ENCODE assay signal across 1 cellular context in the genomic region with DNA sequence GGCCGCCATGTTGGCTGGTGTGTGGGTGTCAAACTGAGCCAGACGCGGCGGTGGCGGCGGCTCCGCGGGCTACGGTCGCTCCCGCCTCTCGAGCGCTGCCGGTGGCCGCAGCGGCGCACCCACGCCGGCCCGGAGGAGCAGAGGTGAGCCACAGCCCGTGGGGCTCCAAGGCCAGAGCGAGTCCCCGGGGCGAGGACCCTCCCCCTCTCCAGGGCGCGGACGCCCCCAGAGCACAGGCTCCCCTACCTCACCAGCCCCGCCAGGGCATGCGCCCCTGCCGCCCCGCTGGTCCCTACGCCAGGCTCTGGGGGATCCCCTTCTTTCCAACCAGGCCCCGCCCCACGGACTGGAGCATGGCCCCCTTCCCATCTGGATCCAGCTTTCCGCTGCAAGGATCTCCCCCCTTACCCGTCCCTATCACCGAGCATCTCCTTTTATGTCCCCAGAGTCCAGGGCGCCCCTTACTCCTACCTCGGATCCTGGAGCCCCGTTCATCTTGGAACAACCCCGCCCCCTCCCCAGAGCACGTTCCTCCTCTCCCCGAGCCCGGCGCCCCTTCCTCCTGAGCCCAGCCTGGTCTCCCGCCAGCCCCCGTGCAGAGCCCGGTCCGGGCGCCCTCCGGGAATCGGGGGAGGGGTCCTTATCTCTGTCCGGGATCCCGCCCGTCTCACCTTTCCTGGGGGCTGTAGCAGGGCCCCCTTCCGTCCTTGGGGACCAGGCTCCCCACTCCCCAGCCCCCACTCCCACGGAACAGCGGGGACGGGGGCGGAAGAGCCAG.
TF ChIP-seq lines count a peak whose summit lies in the region.

No MANE protein-coding gene starts in this region.

TF ChIP-seq in HepG2, 621 proteins besides CTCF, POLR2A, EP300 and RAD21 (continued from another document and continues in another):
- TF ChIP-seq TERF1 (CRISPR knock-in tag; IDR thresholded peaks at IDR 0.05) = no peak
- TF ChIP-seq NKX3-1 (CRISPR knock-in tag; IDR thresholded peaks at IDR 0.05) = no peak
- no peak for TF ChIP-seq ZNF878 (CRISPR knock-in tag; IDR thresholded peaks at IDR 0.05)
- no peak for TF ChIP-seq ZNF232 (CRISPR knock-in tag; IDR thresholded peaks at IDR 0.05; ENCODE audit: borderline replicate concordance)
- TF ChIP-seq ZNF572 (CRISPR knock-in tag; IDR thresholded peaks at IDR 0.05) = no peak
- no peak for TF ChIP-seq RBM39 (IDR thresholded peaks at IDR 0.05; ENCODE audit: low read depth, low read length, poor library complexity, severe bottlenecking)
- no peak for TF ChIP-seq U2AF1 (optimal IDR thresholded peaks at IDR 0.05; ENCODE audit: low read depth, low read length)
- TF ChIP-seq ZNF292 (CRISPR knock-in tag; IDR thresholded peaks at IDR 0.05; ENCODE audit: borderline replicate concordance, low read depth) = no peak
- no peak for TF ChIP-seq ZFP1 (CRISPR knock-in tag; IDR thresholded peaks at IDR 0.05)
- TF ChIP-seq ARNT2 (CRISPR knock-in tag; IDR thresholded peaks at IDR 0.05; ENCODE audit: low read depth) = 0 out of 2 replicates have a peak, but pooled peaks have one; percentile 6
- TF ChIP-seq ZBTB8A (CRISPR knock-in tag; IDR thresholded peaks at IDR 0.05; ENCODE audit: borderline replicate concordance, low read depth) = no peak
- no peak for TF ChIP-seq ASH2L (IDR thresholded peaks at IDR 0.05; ENCODE audit: insufficient read length, low read depth, low read length)
- TF ChIP-seq ZNF451 (CRISPR knock-in tag; IDR thresholded peaks at IDR 0.05) = no peak
- no peak for TF ChIP-seq ZNF644 (CRISPR knock-in tag; IDR thresholded peaks at IDR 0.05; ENCODE audit: low read depth)
- no peak for TF ChIP-seq RARA (CRISPR knock-in tag; IDR thresholded peaks at IDR 0.05)
- no peak for TF ChIP-seq ZNF839 (CRISPR knock-in tag; IDR thresholded peaks at IDR 0.05; ENCODE audit: borderline replicate concordance)
- no peak for TF ChIP-seq ZSCAN31 (CRISPR knock-in tag; IDR thresholded peaks at IDR 0.05; ENCODE audit: low read depth)
- TF ChIP-seq FOXM1 (CRISPR knock-in tag; IDR thresholded peaks at IDR 0.05) = no peak
- TF ChIP-seq, protein P1, sequence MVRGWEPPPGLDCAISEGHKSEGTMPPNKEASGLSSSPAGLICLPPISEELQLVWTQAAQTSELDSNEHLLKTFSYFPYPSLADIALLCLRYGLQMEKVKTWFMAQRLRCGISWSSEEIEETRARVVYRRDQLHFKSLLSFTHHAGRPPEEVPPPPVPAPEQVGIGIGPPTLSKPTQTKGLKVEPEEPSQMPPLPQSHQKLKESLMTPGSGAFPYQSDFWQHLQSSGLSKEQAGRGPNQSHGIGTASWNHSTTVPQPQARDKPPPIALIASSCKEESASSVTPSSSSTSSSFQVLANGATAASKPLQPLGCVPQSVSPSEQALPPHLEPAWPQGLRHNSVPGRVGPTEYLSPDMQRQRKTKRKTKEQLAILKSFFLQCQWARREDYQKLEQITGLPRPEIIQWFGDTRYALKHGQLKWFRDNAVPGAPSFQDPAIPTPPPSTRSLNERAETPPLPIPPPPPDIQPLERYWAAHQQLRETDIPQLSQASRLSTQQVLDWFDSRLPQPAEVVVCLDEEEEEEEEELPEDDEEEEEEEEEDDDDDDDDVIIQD (CRISPR knock-in tag; IDR thresholded peaks at IDR 0.05; ENCODE audit: low read depth) = no peak
- 0 out of 2 replicates have a peak, but pooled peaks have one; percentile 47 for TF ChIP-seq ZNF772 (CRISPR knock-in tag; IDR thresholded peaks at IDR 0.05)
- TF ChIP-seq, protein P2, sequence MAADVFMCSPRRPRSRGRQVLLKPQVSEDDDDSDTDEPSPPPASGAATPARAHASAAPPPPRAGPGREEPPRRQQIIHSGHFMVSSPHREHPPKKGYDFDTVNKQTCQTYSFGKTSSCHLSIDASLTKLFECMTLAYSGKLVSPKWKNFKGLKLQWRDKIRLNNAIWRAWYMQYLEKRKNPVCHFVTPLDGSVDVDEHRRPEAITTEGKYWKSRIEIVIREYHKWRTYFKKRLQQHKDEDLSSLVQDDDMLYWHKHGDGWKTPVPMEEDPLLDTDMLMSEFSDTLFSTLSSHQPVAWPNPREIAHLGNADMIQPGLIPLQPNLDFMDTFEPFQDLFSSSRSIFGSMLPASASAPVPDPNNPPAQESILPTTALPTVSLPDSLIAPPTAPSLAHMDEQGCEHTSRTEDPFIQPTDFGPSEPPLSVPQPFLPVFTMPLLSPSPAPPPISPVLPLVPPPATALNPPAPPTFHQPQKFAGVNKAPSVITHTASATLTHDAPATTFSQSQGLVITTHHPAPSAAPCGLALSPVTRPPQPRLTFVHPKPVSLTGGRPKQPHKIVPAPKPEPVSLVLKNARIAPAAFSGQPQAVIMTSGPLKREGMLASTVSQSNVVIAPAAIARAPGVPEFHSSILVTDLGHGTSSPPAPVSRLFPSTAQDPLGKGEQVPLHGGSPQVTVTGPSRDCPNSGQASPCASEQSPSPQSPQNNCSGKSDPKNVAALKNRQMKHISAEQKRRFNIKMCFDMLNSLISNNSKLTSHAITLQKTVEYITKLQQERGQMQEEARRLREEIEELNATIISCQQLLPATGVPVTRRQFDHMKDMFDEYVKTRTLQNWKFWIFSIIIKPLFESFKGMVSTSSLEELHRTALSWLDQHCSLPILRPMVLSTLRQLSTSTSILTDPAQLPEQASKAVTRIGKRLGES (CRISPR knock-in tag; IDR thresholded peaks at IDR 0.05; ENCODE audit: borderline replicate concordance) = no peak
- no peak for TF ChIP-seq NBN (conservative IDR thresholded peaks at IDR 0.05)
- TF ChIP-seq ZNF496 (CRISPR knock-in tag; IDR thresholded peaks at IDR 0.05; ENCODE audit: insufficient replicate concordance) = no peak
- TF ChIP-seq ZNF414 (CRISPR knock-in tag; IDR thresholded peaks at IDR 0.05) = no peak
- 0 out of 2 replicates have a peak, but pooled peaks have one; percentile 43 for TF ChIP-seq ZNF329 (CRISPR knock-in tag; IDR thresholded peaks at IDR 0.05; ENCODE audit: low read depth)
- no peak for TF ChIP-seq SKIL (CRISPR knock-in tag; IDR thresholded peaks at IDR 0.05; ENCODE audit: borderline replicate concordance)
- 0 out of 2 replicates have a peak, but pooled peaks have one; percentile 44 for TF ChIP-seq SALL1 (CRISPR knock-in tag; IDR thresholded peaks at IDR 0.05)
- no peak for TF ChIP-seq ETV5 (CRISPR knock-in tag; IDR thresholded peaks at IDR 0.05; ENCODE audit: borderline replicate concordance)
- TF ChIP-seq RBAK (CRISPR knock-in tag; IDR thresholded peaks at IDR 0.05) = no peak
- no peak for TF ChIP-seq ZNF251 (CRISPR knock-in tag; IDR thresholded peaks at IDR 0.05)
- no peak for TF ChIP-seq ATF7 (IDR thresholded peaks at IDR 0.05)
- no peak for TF ChIP-seq ATF7 (CRISPR knock-in tag; IDR thresholded peaks at IDR 0.05)
- TF ChIP-seq, protein P3, sequence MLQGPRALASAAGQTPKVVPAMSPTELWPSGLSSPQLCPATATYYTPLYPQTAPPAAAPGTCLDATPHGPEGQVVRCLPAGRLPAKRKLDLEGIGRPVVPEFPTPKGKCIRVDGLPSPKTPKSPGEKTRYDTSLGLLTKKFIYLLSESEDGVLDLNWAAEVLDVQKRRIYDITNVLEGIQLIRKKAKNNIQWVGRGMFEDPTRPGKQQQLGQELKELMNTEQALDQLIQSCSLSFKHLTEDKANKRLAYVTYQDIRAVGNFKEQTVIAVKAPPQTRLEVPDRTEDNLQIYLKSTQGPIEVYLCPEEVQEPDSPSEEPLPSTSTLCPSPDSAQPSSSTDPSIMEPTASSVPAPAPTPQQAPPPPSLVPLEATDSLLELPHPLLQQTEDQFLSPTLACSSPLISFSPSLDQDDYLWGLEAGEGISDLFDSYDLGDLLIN (CRISPR knock-in tag; IDR thresholded peaks at IDR 0.05; ENCODE audit: borderline replicate concordance) = no peak
- TF ChIP-seq HMG20A (CRISPR knock-in tag; IDR thresholded peaks at IDR 0.05; ENCODE audit: borderline replicate concordance) = no peak
- no peak for TF ChIP-seq SIN3B (IDR thresholded peaks at IDR 0.05; ENCODE audit: low read length)
- TF ChIP-seq ZNF44 (CRISPR knock-in tag; IDR thresholded peaks at IDR 0.05) = no peak
- no peak for TF ChIP-seq ZNF605 (CRISPR knock-in tag; IDR thresholded peaks at IDR 0.05)
- no peak for TF ChIP-seq KLF12 (CRISPR knock-in tag; IDR thresholded peaks at IDR 0.05; ENCODE audit: borderline replicate concordance)
- TF ChIP-seq MIXL1 (CRISPR knock-in tag; IDR thresholded peaks at IDR 0.05) = no peak
- TF ChIP-seq ZNF552 (CRISPR knock-in tag; IDR thresholded peaks at IDR 0.05; ENCODE audit: borderline replicate concordance) = no peak
- TF ChIP-seq MEIS1 (CRISPR knock-in tag; IDR thresholded peaks at IDR 0.05; ENCODE audit: borderline replicate concordance) = no peak
- TF ChIP-seq ZNF773 (CRISPR knock-in tag; IDR thresholded peaks at IDR 0.05; ENCODE audit: borderline replicate concordance) = no peak
- TF ChIP-seq TEAD3 (CRISPR knock-in tag; optimal IDR thresholded peaks at IDR 0.05; ENCODE audit: borderline replicate concordance) = no peak
- no peak for TF ChIP-seq TFDP2 (CRISPR knock-in tag; IDR thresholded peaks at IDR 0.05)
- TF ChIP-seq BHLHE40 (IDR thresholded peaks at IDR 0.05; ENCODE audit: low read length) = no peak
- 0 out of 2 replicates have a peak, but pooled peaks have one; percentile 44 for TF ChIP-seq NR0B2 (CRISPR knock-in tag; IDR thresholded peaks at IDR 0.05)
- TF ChIP-seq JDP2 (CRISPR knock-in tag; IDR thresholded peaks at IDR 0.05; ENCODE audit: borderline replicate concordance) = no peak
- TF ChIP-seq HDAC2 (CRISPR knock-in tag; IDR thresholded peaks at IDR 0.05) = no peak
- TF ChIP-seq HDAC1 (CRISPR knock-in tag; IDR thresholded peaks at IDR 0.05) = peak; percentile 15; the same call in 1 of the 2 replicates
- TF ChIP-seq LBX2 (CRISPR knock-in tag; IDR thresholded peaks at IDR 0.05; ENCODE audit: borderline replicate concordance) = no peak
- TF ChIP-seq, protein P4, sequence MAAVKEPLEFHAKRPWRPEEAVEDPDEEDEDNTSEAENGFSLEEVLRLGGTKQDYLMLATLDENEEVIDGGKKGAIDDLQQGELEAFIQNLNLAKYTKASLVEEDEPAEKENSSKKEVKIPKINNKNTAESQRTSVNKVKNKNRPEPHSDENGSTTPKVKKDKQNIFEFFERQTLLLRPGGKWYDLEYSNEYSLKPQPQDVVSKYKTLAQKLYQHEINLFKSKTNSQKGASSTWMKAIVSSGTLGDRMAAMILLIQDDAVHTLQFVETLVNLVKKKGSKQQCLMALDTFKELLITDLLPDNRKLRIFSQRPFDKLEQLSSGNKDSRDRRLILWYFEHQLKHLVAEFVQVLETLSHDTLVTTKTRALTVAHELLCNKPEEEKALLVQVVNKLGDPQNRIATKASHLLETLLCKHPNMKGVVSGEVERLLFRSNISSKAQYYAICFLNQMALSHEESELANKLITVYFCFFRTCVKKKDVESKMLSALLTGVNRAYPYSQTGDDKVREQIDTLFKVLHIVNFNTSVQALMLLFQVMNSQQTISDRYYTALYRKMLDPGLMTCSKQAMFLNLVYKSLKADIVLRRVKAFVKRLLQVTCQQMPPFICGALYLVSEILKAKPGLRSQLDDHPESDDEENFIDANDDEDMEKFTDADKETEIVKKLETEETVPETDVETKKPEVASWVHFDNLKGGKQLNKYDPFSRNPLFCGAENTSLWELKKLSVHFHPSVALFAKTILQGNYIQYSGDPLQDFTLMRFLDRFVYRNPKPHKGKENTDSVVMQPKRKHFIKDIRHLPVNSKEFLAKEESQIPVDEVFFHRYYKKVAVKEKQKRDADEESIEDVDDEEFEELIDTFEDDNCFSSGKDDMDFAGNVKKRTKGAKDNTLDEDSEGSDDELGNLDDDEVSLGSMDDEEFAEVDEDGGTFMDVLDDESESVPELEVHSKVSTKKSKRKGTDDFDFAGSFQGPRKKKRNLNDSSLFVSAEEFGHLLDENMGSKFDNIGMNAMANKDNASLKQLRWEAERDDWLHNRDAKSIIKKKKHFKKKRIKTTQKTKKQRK (IDR thresholded peaks at IDR 0.05; ENCODE audit: low read length) = no peak
- TF ChIP-seq MTF1 (CRISPR knock-in tag; IDR thresholded peaks at IDR 0.05) = no peak
